In genomic region chrX:9467751-9468150, GRCh38 we compare ENCODE assay signal across 13 cellular contexts. TPM values are rescaled to one million over a fixed set of nuclear protein-coding genes. Genes with fewer than 3 reads are reported as not detected.
DNase-seq lines count a peak whose midpoint lies in the region; ATAC-seq and TF ChIP-seq lines count a peak whose summit lies in the region.
"Had no signal": no experiment of that assay in that cellular context is flagged by ENCODE, and none has a peak within 500 bp of the region (broad histone marks: within the 10 kb centered on the region; RNA-seq: fewer than 3 reads in every experiment).

No MANE protein-coding gene starts in this region.

- no peaks in the 10 kb centered on the region for H3F3A ChIP-seq in PC-3 (ENCODE audit: low read length, unreplicated experiment)

- H3K4me2 ChIP-seq in PC-3 (ENCODE audit: low read length), result peak overlapping the region; percentile 97

- H3K27me3 ChIP-seq in PC-3 (ENCODE audit: low read length), result no peaks in the 10 kb centered on the region
- H3K27me3 ChIP-seq in endodermal cell (ENCODE audit: control insufficient read depth, insufficient read depth, low read length, poor library complexity, severe bottlenecking), result no peaks in the 10 kb centered on the region
- H3K27me3 ChIP-seq in ovary, result no peaks in the 10 kb centered on the region
- H3K27me3 ChIP-seq in foreskin keratinocyte, result no peaks in the 10 kb centered on the region

- 41 to 62% methylated on average over 5 to 11 of the region's 11 CpGs for WGBS in endodermal cell (ENCODE audit: insufficient coverage in 1 of 2, insufficient read length in 1 of 2), 2 experiments
- 17 to 38% (median 29%) methylated on average over 11 of the region's 11 CpGs for WGBS in ovary, 3 donors

- H3K27ac ChIP-seq in PC-3 (ENCODE audit: low read length), result peak overlapping the region; percentile 88
- no peak overlapping the region for H3K27ac ChIP-seq in endodermal cell (ENCODE audit: low read depth, low read length)
- H3K27ac ChIP-seq in ovary, result no peak overlapping the region
- H3K27ac ChIP-seq in foreskin keratinocyte, result no peak overlapping the region

- CTCF ChIA-PET in Calu3 (lab: Charles Lee), result no interaction called here
- CTCF ChIA-PET in PC-3 (lab: Charles Lee), result no interaction called here

- H3K9me3 Mint-ChIP-seq in Calu3 (ENCODE audit: low read depth, unreplicated experiment) (no peaks in the 10 kb centered on the region), endodermal cell (peaks cover 47% of the 10 kb centered on the region)

- no peaks in the 10 kb centered on the region for H3K9me3 ChIP-seq in PC-3 (ENCODE audit: low read length)
- no peaks in the 10 kb centered on the region for H3K9me3 ChIP-seq in endodermal cell (ENCODE audit: control insufficient read depth, low read length)
- H3K9me3 ChIP-seq in ovary, result no peaks in the 10 kb centered on the region

- H3K36me3 ChIP-seq in PC-3 (ENCODE audit: low read depth, low read length) (peaks cover 5% of the 10 kb centered on the region), endodermal cell (ENCODE audit: control insufficient read depth, insufficient read depth, low read length) (no peaks in the 10 kb centered on the region), ovary (no peaks in the 10 kb centered on the region)

- H3K27me3 Mint-ChIP-seq in Calu3 (ENCODE audit: unreplicated experiment) (no peaks in the 10 kb centered on the region), endodermal cell (ENCODE audit: insufficient read depth) (peaks cover 8% of the 10 kb centered on the region)

- TF ChIP-seq POLR2A in ovary (IDR thresholded peaks at IDR 0.05), result no peak

- peaks cover 33% of the 10 kb centered on the region for H3K36me3 Mint-ChIP-seq in Calu3 (ENCODE audit: insufficient read depth, unreplicated experiment)
- peaks cover 2% of the 10 kb centered on the region for H3K36me3 Mint-ChIP-seq in endodermal cell (ENCODE audit: low read depth)

- peak overlapping the region; percentile 98 for H3K9ac ChIP-seq in PC-3 (ENCODE audit: low read length)
- H3K9ac ChIP-seq in endodermal cell (ENCODE audit: extremely low read depth, low read length, poor library complexity, severe bottlenecking), result no peak overlapping the region

- H4K20me1 ChIP-seq in PC-3 (ENCODE audit: low read length), result peaks cover 27% of the 10 kb centered on the region

- H3K4me1 ChIP-seq in PC-3 (ENCODE audit: insufficient read depth, low read length) (peaks cover 29% of the 10 kb centered on the region), endodermal cell (ENCODE audit: control insufficient read depth, insufficient read depth, low read length) (no peaks in the 10 kb centered on the region), ovary (ENCODE audit: insufficient read depth) (peaks cover 4% of the 10 kb centered on the region), foreskin keratinocyte (no peaks in the 10 kb centered on the region)

- H3K4me3 ChIP-seq in PC-3 (ENCODE audit: low read length) (peak overlapping the region; percentile 86), endodermal cell (ENCODE audit: low read length) (peak overlapping the region; percentile 74), ovary (peak overlapping the region; percentile 2)

- H2AFZ ChIP-seq in PC-3 (ENCODE audit: low read length), result no peak overlapping the region

- H3K4me1 Mint-ChIP-seq in Calu3 (ENCODE audit: low read depth, unreplicated experiment) (peaks cover 23% of the 10 kb centered on the region), endodermal cell (peaks cover 16% of the 10 kb centered on the region)

- ATAC-seq in PC-3 (no peak), foreskin keratinocyte (no peak)

- peaks cover 82% of the 10 kb centered on the region for H3K79me2 ChIP-seq in PC-3 (ENCODE audit: low read length)

- POLR2A ChIA-PET in PC-3 (lab: Charles Lee; ENCODE audit: unreplicated experiment), result no interaction called here

- H3K9me2 ChIP-seq in PC-3 (replicated peaks; ENCODE audit: low read length), result no peaks in the 10 kb centered on the region

- H3K4me3 Mint-ChIP-seq in Calu3 (ENCODE audit: low read depth, unreplicated experiment), result peak overlapping the region; percentile 7
- peak overlapping the region; percentile 57 for H3K4me3 Mint-ChIP-seq in endodermal cell

- intact Hi-C loops in Calu3 (cut with micrococcal nuclease; ENCODE audit: unreplicated experiment) (loop anchor here (10.0 kb wide), 1 partner anchor 623 kb away; no protein-coding TSS in a partner anchor), PC-3 (cut with micrococcal nuclease) (loop anchor here (5.0 to 10.0 kb wide), 3 partner anchors 100 to 237 kb away; no protein-coding TSS in a partner anchor), ovary (cut with DNase I) (no loop called here)

- DNase-seq in Calu3, result no peak
- no peak for DNase-seq in PC-3
- DNase-seq in endodermal cell, result peak; percentile 51
- no peak for DNase-seq in ovary
- DNase-seq in HuH-7 (ENCODE audit: low spot score), result no peak
- DNase-seq in NAMALWA (ENCODE audit: low spot score), result no peak
- no peak for DNase-seq in foreskin keratinocyte
- DNase-seq in GOT3 (lab: John Stamatoyannopoulos, UW), result no peak
- DNase-seq: activated CD8-positive, alpha-beta memory T cell treated with anti-CD3 and anti-CD28 coated beads for 24 hours; hippocampal formation; mammary epithelial cell; NCI-H446; T1000 had no signal

- no peak for TF ChIP-seq EP300 in ovary (IDR thresholded peaks at IDR 0.05)

- H3K27ac Mint-ChIP-seq in Calu3 (ENCODE audit: unreplicated experiment) (no peak overlapping the region), endodermal cell (no peak overlapping the region)

- no peak for TF ChIP-seq CTCF in Calu3 (IDR thresholded peaks at IDR 0.05; ENCODE audit: unreplicated experiment)
- TF ChIP-seq CTCF in PC-3 (conservative IDR thresholded peaks at IDR 0.05; ENCODE audit: low read depth, low read length), result no peak
- no peak for TF ChIP-seq CTCF in endodermal cell (conservative IDR thresholded peaks at IDR 0.05)
- TF ChIP-seq CTCF in ovary (IDR thresholded peaks at IDR 0.05), result no peak
- no peak for TF ChIP-seq CTCF in foreskin keratinocyte (conservative IDR thresholded peaks at IDR 0.05)

- no TSS peak for BruUV-seq in Calu3 (replicated peaks; lab: Mats Ljungman, UMichigan)
- BruUV-seq in PC-3 (replicated peaks; lab: Mats Ljungman, UMichigan), result no TSS peak

RNA-seq across cellular contexts. Expression of gene TBL1X, which starts 2.9 kb away (rescaled TPM):
- total RNA-seq in Calu3 (2022) (24.9 and 25.0 TPM in 2 replicates), PC-3 (2014; rRNA removed) (31.9 and 51.6 TPM in 2 replicates), endodermal cell (10 to 100 TPM; 19.1 to 24.1 TPM), ovary (10 to 100 TPM; 15.1 to 46.5 (median 32.0) TPM), foreskin keratinocyte (7.2 and 10.0 TPM in 2 replicates)
- polyA plus RNA-seq in endodermal cell (2013, experiment 1 of 2), result 26.9 TPM
- polyA plus RNA-seq in endodermal cell (2013, experiment 2 of 2), result 23.8 TPM
- polyA plus RNA-seq in ovary (10 to 100 TPM; 11.3 to 50.5 TPM), foreskin keratinocyte (2.8 and 2.9 TPM in 2 replicates)

Comparison
In these comparisons a context has a peak if more than half of its experiments do, and no peak if none do; other contexts are left out.
1. H3K4me3 ChIP-seq: peak in every context shown above with its lines; median percentile 86 in PC-3; 74 in endodermal cell; 2 in ovary.
2. intact Hi-C loops: an anchor here in Calu3 (10.0 kb wide) and PC-3 (5.0 to 10.0 kb wide); none called in ovary.